Comparison of ENCODE assay signal across 17 cellular contexts in genomic region chr2:8817219-8817618, GRCh38. TPM values are rescaled to one million over a fixed set of nuclear protein-coding genes. Genes with fewer than 3 reads are reported as not detected.
DNase-seq lines count a peak whose midpoint lies in the region; ATAC-seq, FAIRE-seq and TF ChIP-seq lines count a peak whose summit lies in the region.
"Had no signal": no experiment of that assay in that cellular context is flagged by ENCODE, and none has a peak within 500 bp of the region (broad histone marks: within the 10 kb centered on the region; RNA-seq: fewer than 3 reads in every experiment).

No MANE protein-coding gene starts in this region.

- CTCF ChIA-PET in A549 (lab: Yijun Ruan, JAX): no interaction called here

- DNase-seq in A549 (ENCODE audit: low read depth in 1 of 2, low spot score in 1 of 2): no peak
- no peak for DNase-seq in RCC 7860 (ENCODE audit: low spot score)
- no peak for DNase-seq in cardiac septum (ENCODE audit: low spot score)
- no peak for DNase-seq in uterus
- no peak for DNase-seq in Ammon's horn (ENCODE audit: low spot score)
- DNase-seq: AML-193; CD4-positive, alpha-beta memory T cell; DMS153; DMS79 treated with DMSO at 0.1 percent for 48 hours; GOT3; H7; HFFc6 had no signal

- FAIRE-seq in A549 (lab: Jason Lieb, UNC) (no peak), RCC 7860 (lab: Jason Lieb, UNC) (peak; percentile 12), islet of Langerhans (lab: Jason Lieb, UNC) (peak; percentile 27)
- FAIRE-seq: GM12878, HTR-8/SVneo had no signal

- WGBS in A549 (ENCODE audit: missing lambda C conversion rate): 90% methylated on average over 1 of the region's 1 CpG

- TF ChIP-seq RAD21 in A549 (conservative IDR thresholded peaks at IDR 0.05 in 1 of 2, IDR thresholded peaks at IDR 0.05 in 1 of 2): no peak

- TF ChIP-seq EP300 in A549 (IDR thresholded peaks at IDR 0.05): no peak

- peaks cover 13% of the 10 kb centered on the region; the same call in 2 of the 3 replicates for H3K4me1 ChIP-seq in A549
- no peaks in the 10 kb centered on the region for H3K4me1 ChIP-seq in uterus

- H3K27ac ChIP-seq in A549 (no peak overlapping the region), uterus (no peak overlapping the region)
- H3K27ac ChIP-seq: BLaER1 had no signal

- H3K4me2 ChIP-seq in A549: no peak overlapping the region
- H3K4me2 ChIP-seq: BLaER1 had no signal

- TF ChIP-seq POLR2A in A549 (IDR thresholded peaks at IDR 0.05; ENCODE audit: low read length) (no peak), uterus (IDR thresholded peaks at IDR 0.05) (no peak)

- no peak for ATAC-seq in A549
- ATAC-seq: GM12878, HCT116 had no signal

- H3K36me3 ChIP-seq in uterus: no peaks in the 10 kb centered on the region

- H3K4me3 ChIP-seq in A549: no peak overlapping the region
- no peak overlapping the region for H3K4me3 ChIP-seq in uterus
- H3K4me3 ChIP-seq: BLaER1, GM12878 had no signal

- H3K27me3 ChIP-seq in uterus: no peaks in the 10 kb centered on the region
- H3K27me3 ChIP-seq: BLaER1 had no signal

- TF ChIP-seq CTCF in A549 (IDR thresholded peaks at IDR 0.05): no peak
- TF ChIP-seq CTCF in uterus (IDR thresholded peaks at IDR 0.05): no peak

- POLR2A ChIA-PET in A549 (lab: Yijun Ruan, JAX): no interaction called here

- intact Hi-C loops in cardiac septum (cut with DNase I): no loop called here
- intact Hi-C loops in uterus (cut with DNase I; ENCODE audit: low total_unique reads): no loop called here

- no peaks in the 10 kb centered on the region for H3K9me3 ChIP-seq in A549
- no peaks in the 10 kb centered on the region for H3K9me3 ChIP-seq in uterus
- H3K9me3 ChIP-seq: BLaER1 had no signal

TF ChIP-seq in A549, 52 proteins besides CTCF, POLR2A, EP300 and RAD21:
- TF ChIP-seq E2F6 (IDR thresholded peaks at IDR 0.05; ENCODE audit: borderline replicate concordance, low read depth) (no peak), MAFK (IDR thresholded peaks at IDR 0.05; ENCODE audit: partially characterized antibody) (peak; percentile 75)

RNA-seq across cellular contexts. Expression of gene KIDINS220, which starts 20.2 kb away (rescaled TPM):
- polyA plus RNA-seq in A549 (2011; rRNA removed) (38.5 and 45.9 TPM in 2 replicates), A549 (2017; fragmentation: RNase III; extraction: RNeasy Plus Mini Kit Qiagen cat#74134 plus additional on column Dnase treatment) (16.4 to 16.9 TPM (median 16.5 TPM) in 3 replicates)
- 7.1 and 10.7 TPM in 2 replicates for polyA plus RNA-seq in A549 (2012; cell fraction: cytosol; rRNA removed)
- polyA plus RNA-seq in A549 (2012; cell fraction: nucleus; rRNA removed): 21.2 and 33.0 TPM in 2 replicates
- polyA minus RNA-seq in A549 (2011; rRNA and poly(A)+ RNA removed): 82.6 and 87.3 TPM in 2 replicates
- total RNA-seq in cardiac septum (111 TPM), uterus (100 to 1,000 TPM in 1 of 4 donors, 10 to 100 TPM in 3; 48.8 to 185 (median 72.8) TPM)
